1 cellular context compared by ENCODE assay signal in the genomic region with DNA sequence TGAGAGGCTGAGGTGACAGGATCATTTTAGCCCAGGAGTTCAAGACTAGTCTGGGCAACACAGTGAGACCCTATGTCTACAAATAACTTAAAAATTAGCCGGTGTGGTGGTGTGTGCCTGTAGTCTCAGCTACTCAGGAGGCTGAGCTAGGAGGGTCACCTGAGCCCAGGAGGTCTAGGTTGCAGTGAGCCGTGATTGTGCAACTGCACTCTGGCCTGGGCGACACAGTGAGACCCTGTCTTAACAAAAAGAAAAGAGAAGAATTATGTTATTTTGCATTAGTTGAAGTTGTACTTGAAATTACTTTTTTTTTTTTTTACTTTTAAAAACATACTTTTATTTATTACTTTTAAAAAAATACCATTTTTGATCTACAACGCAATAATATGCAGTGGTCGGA.
TF ChIP-seq lines count a peak whose summit lies in the region.

No MANE protein-coding gene starts in this region.

TF ChIP-seq in SK-N-SH, 30 proteins besides CTCF, POLR2A, EP300 and RAD21:
- TF ChIP-seq MXI1 (IDR thresholded peaks at IDR 0.05; ENCODE audit: low read depth, low read length) (no peak), RXRA (IDR thresholded peaks at IDR 0.05; ENCODE audit: borderline replicate concordance, low read depth) (no peak), FOXJ3 (CRISPR knock-in tag; IDR thresholded peaks at IDR 0.05) (no peak), FOSL2 (IDR thresholded peaks at IDR 0.05; ENCODE audit: borderline replicate concordance, low read depth) (no peak), NFIC (IDR thresholded peaks at IDR 0.05; ENCODE audit: borderline replicate concordance) (no peak), FOXM1 (IDR thresholded peaks at IDR 0.05; ENCODE audit: low read depth) (no peak), GATA2 (CRISPR knock-in tag; IDR thresholded peaks at IDR 0.05) (no peak), GABPA (IDR thresholded peaks at IDR 0.05; ENCODE audit: low read depth) (no peak), TCF12 (IDR thresholded peaks at IDR 0.05) (no peak), MEF2A (IDR thresholded peaks at IDR 0.05; ENCODE audit: borderline replicate concordance, low read depth) (no peak), YY1 (IDR thresholded peaks at IDR 0.05; ENCODE audit: low read depth) (no peak), RFX5 (IDR thresholded peaks at IDR 0.05; ENCODE audit: low read length) (no peak), EZH2phosphoT487 (IDR thresholded peaks at IDR 0.05; ENCODE audit: borderline replicate concordance, low read depth) (no peak), JUND (IDR thresholded peaks at IDR 0.05) (no peak)
- TF ChIP-seq, protein P1, sequence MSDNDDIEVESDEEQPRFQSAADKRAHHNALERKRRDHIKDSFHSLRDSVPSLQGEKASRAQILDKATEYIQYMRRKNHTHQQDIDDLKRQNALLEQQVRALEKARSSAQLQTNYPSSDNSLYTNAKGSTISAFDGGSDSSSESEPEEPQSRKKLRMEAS (IDR thresholded peaks at IDR 0.05; ENCODE audit: low read depth), result no peak
- TF ChIP-seq, protein P2, sequence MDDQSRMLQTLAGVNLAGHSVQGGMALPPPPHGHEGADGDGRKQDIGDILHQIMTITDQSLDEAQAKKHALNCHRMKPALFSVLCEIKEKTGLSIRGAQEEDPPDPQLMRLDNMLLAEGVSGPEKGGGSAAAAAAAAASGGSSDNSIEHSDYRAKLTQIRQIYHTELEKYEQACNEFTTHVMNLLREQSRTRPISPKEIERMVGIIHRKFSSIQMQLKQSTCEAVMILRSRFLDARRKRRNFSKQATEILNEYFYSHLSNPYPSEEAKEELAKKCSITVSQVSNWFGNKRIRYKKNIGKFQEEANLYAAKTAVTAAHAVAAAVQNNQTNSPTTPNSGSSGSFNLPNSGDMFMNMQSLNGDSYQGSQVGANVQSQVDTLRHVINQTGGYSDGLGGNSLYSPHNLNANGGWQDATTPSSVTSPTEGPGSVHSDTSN (IDR thresholded peaks at IDR 0.05), result no peak
- TF ChIP-seq, protein P3, sequence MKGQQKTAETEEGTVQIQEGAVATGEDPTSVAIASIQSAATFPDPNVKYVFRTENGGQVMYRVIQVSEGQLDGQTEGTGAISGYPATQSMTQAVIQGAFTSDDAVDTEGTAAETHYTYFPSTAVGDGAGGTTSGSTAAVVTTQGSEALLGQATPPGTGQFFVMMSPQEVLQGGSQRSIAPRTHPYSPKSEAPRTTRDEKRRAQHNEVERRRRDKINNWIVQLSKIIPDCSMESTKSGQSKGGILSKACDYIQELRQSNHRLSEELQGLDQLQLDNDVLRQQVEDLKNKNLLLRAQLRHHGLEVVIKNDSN (IDR thresholded peaks at IDR 0.05; ENCODE audit: borderline replicate concordance, low read depth), result no peak
- TF ChIP-seq, protein P4, sequence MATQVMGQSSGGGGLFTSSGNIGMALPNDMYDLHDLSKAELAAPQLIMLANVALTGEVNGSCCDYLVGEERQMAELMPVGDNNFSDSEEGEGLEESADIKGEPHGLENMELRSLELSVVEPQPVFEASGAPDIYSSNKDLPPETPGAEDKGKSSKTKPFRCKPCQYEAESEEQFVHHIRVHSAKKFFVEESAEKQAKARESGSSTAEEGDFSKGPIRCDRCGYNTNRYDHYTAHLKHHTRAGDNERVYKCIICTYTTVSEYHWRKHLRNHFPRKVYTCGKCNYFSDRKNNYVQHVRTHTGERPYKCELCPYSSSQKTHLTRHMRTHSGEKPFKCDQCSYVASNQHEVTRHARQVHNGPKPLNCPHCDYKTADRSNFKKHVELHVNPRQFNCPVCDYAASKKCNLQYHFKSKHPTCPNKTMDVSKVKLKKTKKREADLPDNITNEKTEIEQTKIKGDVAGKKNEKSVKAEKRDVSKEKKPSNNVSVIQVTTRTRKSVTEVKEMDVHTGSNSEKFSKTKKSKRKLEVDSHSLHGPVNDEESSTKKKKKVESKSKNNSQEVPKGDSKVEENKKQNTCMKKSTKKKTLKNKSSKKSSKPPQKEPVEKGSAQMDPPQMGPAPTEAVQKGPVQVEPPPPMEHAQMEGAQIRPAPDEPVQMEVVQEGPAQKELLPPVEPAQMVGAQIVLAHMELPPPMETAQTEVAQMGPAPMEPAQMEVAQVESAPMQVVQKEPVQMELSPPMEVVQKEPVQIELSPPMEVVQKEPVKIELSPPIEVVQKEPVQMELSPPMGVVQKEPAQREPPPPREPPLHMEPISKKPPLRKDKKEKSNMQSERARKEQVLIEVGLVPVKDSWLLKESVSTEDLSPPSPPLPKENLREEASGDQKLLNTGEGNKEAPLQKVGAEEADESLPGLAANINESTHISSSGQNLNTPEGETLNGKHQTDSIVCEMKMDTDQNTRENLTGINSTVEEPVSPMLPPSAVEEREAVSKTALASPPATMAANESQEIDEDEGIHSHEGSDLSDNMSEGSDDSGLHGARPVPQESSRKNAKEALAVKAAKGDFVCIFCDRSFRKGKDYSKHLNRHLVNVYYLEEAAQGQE (IDR thresholded peaks at IDR 0.05; ENCODE audit: low read depth, low read length), result no peak
- TF ChIP-seq, protein P5, sequence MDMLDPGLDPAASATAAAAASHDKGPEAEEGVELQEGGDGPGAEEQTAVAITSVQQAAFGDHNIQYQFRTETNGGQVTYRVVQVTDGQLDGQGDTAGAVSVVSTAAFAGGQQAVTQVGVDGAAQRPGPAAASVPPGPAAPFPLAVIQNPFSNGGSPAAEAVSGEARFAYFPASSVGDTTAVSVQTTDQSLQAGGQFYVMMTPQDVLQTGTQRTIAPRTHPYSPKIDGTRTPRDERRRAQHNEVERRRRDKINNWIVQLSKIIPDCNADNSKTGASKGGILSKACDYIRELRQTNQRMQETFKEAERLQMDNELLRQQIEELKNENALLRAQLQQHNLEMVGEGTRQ (IDR thresholded peaks at IDR 0.05; ENCODE audit: borderline replicate concordance, low read depth, low read length), result no peak
